1 cellular context compared by ENCODE assay signal in the genomic region with DNA sequence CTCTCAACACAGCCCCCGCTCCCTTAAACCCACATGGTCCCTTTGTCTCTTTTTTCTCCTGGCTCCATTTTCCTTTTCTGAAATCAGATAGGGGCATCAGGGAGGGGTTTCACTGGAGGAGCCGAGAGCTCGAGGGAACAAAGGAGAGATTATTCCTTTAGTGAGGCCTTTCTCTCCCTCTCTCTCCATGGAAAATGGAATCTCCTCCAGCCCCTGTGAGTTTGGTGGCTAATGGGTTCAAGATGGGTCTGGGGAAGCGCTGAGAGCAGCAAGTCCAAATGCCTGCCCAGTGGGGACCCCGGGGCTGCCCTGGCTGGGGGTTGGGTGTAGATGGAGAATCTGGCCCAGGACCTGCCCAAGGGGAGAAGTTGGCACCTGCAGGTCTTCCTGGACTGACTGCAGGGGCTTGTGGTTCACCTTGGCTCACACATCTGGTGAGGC.
TF ChIP-seq lines count a peak whose summit lies in the region.

No MANE protein-coding gene starts in this region.

TF ChIP-seq in WTC11, 78 proteins besides CTCF, POLR2A, EP300 and RAD21 (continued from another document):
- TF ChIP-seq, protein P1, sequence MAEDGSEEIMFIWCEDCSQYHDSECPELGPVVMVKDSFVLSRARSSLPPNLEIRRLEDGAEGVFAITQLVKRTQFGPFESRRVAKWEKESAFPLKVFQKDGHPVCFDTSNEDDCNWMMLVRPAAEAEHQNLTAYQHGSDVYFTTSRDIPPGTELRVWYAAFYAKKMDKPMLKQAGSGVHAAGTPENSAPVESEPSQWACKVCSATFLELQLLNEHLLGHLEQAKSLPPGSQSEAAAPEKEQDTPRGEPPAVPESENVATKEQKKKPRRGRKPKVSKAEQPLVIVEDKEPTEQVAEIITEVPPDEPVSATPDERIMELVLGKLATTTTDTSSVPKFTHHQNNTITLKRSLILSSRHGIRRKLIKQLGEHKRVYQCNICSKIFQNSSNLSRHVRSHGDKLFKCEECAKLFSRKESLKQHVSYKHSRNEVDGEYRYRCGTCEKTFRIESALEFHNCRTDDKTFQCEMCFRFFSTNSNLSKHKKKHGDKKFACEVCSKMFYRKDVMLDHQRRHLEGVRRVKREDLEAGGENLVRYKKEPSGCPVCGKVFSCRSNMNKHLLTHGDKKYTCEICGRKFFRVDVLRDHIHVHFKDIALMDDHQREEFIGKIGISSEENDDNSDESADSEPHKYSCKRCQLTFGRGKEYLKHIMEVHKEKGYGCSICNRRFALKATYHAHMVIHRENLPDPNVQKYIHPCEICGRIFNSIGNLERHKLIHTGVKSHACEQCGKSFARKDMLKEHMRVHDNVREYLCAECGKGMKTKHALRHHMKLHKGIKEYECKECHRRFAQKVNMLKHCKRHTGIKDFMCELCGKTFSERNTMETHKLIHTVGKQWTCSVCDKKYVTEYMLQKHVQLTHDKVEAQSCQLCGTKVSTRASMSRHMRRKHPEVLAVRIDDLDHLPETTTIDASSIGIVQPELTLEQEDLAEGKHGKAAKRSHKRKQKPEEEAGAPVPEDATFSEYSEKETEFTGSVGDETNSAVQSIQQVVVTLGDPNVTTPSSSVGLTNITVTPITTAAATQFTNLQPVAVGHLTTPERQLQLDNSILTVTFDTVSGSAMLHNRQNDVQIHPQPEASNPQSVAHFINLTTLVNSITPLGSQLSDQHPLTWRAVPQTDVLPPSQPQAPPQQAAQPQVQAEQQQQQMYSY (CRISPR knock-in tag; IDR thresholded peaks at IDR 0.05): no peak
- no peak for TF ChIP-seq CREM (CRISPR knock-in tag; IDR thresholded peaks at IDR 0.05)
- TF ChIP-seq, protein P2, sequence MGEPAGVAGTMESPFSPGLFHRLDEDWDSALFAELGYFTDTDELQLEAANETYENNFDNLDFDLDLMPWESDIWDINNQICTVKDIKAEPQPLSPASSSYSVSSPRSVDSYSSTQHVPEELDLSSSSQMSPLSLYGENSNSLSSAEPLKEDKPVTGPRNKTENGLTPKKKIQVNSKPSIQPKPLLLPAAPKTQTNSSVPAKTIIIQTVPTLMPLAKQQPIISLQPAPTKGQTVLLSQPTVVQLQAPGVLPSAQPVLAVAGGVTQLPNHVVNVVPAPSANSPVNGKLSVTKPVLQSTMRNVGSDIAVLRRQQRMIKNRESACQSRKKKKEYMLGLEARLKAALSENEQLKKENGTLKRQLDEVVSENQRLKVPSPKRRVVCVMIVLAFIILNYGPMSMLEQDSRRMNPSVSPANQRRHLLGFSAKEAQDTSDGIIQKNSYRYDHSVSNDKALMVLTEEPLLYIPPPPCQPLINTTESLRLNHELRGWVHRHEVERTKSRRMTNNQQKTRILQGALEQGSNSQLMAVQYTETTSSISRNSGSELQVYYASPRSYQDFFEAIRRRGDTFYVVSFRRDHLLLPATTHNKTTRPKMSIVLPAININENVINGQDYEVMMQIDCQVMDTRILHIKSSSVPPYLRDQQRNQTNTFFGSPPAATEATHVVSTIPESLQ (CRISPR knock-in tag; IDR thresholded peaks at IDR 0.05): no peak
- no peak for TF ChIP-seq ESRRA (CRISPR knock-in tag; IDR thresholded peaks at IDR 0.05; ENCODE audit: borderline replicate concordance)
- TF ChIP-seq, protein P3, sequence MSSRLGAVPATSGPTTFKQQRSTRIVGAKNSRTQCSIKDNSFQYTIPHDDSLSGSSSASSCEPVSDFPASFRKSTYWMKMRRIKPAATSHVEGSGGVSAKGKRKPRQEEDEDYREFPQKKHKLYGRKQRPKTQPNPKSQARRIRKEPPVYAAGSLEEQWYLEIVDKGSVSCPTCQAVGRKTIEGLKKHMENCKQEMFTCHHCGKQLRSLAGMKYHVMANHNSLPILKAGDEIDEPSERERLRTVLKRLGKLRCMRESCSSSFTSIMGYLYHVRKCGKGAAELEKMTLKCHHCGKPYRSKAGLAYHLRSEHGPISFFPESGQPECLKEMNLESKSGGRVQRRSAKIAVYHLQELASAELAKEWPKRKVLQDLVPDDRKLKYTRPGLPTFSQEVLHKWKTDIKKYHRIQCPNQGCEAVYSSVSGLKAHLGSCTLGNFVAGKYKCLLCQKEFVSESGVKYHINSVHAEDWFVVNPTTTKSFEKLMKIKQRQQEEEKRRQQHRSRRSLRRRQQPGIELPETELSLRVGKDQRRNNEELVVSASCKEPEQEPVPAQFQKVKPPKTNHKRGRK (CRISPR knock-in tag; IDR thresholded peaks at IDR 0.05; ENCODE audit: borderline replicate concordance): no peak
- TF ChIP-seq, protein P4, sequence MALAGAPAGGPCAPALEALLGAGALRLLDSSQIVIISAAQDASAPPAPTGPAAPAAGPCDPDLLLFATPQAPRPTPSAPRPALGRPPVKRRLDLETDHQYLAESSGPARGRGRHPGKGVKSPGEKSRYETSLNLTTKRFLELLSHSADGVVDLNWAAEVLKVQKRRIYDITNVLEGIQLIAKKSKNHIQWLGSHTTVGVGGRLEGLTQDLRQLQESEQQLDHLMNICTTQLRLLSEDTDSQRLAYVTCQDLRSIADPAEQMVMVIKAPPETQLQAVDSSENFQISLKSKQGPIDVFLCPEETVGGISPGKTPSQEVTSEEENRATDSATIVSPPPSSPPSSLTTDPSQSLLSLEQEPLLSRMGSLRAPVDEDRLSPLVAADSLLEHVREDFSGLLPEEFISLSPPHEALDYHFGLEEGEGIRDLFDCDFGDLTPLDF (CRISPR knock-in tag; IDR thresholded peaks at IDR 0.05): no peak
- no peak for TF ChIP-seq FOXJ3 (CRISPR knock-in tag; IDR thresholded peaks at IDR 0.05; ENCODE audit: borderline replicate concordance)
